Comparison of ENCODE assay signal across 23 cellular contexts in genomic region chr2:67702284-67702683, GRCh38.
"Had no signal": no experiment of that assay in that cellular context is flagged by ENCODE, and none has a peak within 500 bp of the region (broad histone marks: within the 10 kb centered on the region; RNA-seq: fewer than 3 reads in every experiment).

No MANE protein-coding gene starts in this region.

- ATAC-seq: Panc1, Right ventricle myocardium inferior had no signal

- DNase-seq: Karpas-422, MV-4-11, NCI-H1092, NCI-H1105, NCI-H1417 treated with DMSO at 0.1 percent for 48 hours, NCI-H1436 treated with DMSO at 0.1 percent for 48 hours, NCI-H1694 treated with DMSO at 0.1 percent for 48 hours, NCI-H187 treated with DMSO at 0.1 percent for 48 hours, NCI-H2227 treated with DMSO at 0.1 percent for 48 hours, NCI-H345, NCI-H446, NCI-H510A treated with DMSO at 0.1 percent for 48 hours, NCI-H524 treated with DMSO at 0.1 percent for 48 hours, NCI-H526 treated with DMSO at 0.1 percent for 48 hours, NCI-H748 treated with DMSO at 0.1 percent for 48 hours, PC-9, SHP77, SIG-M5, SJCRH30, SW 1271, T-helper 1 cell had no signal
